1 cellular context compared by ENCODE assay signal in the genomic region with DNA sequence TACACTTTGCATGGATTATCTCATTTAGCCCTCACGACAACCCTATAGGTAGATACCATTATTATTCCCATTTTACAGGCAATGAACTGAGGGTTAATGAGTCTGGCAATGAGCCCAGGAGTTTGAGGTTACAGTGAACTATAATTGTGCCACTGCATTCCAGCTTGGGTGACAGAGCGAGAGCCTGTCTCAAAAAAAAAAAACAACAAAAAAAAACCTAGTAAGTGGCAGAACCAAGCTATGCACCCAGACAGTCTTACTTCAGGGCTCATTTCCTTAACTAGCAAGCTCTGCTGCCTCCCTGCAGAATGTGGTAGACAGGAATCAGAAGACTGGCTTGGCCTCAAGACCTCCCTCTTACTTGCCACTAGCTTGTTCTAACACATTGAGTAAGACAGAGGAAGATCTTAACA.
TF ChIP-seq lines count a peak whose summit lies in the region.

No MANE protein-coding gene starts in this region.

TF ChIP-seq in HCT116, 20 proteins besides CTCF, POLR2A, EP300 and RAD21 (continued from another document):
- TF ChIP-seq ZFX (IDR thresholded peaks at IDR 0.05) (no peak), SRF (IDR thresholded peaks at IDR 0.05; ENCODE audit: low read depth) (no peak), ELF1 (IDR thresholded peaks at IDR 0.05; ENCODE audit: borderline replicate concordance, low read depth) (no peak), YY1 (IDR thresholded peaks at IDR 0.05; ENCODE audit: extremely low read depth, insufficient replicate concordance, low read depth, low read length) (no peak)
- TF ChIP-seq, protein P1, sequence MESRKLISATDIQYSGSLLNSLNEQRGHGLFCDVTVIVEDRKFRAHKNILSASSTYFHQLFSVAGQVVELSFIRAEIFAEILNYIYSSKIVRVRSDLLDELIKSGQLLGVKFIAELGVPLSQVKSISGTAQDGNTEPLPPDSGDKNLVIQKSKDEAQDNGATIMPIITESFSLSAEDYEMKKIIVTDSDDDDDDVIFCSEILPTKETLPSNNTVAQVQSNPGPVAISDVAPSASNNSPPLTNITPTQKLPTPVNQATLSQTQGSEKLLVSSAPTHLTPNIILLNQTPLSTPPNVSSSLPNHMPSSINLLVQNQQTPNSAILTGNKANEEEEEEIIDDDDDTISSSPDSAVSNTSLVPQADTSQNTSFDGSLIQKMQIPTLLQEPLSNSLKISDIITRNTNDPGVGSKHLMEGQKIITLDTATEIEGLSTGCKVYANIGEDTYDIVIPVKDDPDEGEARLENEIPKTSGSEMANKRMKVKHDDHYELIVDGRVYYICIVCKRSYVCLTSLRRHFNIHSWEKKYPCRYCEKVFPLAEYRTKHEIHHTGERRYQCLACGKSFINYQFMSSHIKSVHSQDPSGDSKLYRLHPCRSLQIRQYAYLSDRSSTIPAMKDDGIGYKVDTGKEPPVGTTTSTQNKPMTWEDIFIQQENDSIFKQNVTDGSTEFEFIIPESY (IDR thresholded peaks at IDR 0.05; ENCODE audit: extremely low read depth, insufficient replicate concordance, low read length), result no peak
